ENCODE assay signal across 19 cellular contexts in the genomic region with DNA sequence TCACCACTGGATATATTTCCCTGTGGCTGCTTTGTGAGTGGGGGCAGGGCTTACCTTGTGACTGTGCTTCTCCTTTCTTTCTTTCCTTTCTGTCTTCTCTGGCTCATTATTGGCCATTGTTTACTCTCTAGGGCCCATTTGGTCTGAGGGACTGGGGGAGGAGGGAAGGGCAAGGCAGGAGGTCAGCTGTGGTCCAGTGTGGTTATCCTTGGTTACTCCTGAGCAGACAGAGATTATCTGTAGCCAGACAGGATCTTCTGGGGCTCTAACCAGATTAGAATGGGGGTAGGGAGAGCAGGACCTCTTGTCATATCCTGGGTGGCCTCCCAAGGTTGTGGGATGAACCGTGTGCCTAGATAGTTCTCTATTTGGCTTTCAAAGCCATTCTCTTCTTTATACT.
A peak's percentile ranks its signal among the peaks of the same experiment; 100 is the strongest.
DNase-seq lines count a peak whose midpoint lies in the region; ATAC-seq, FAIRE-seq and TF ChIP-seq lines count a peak whose summit lies in the region.
"Had no signal": no experiment of that assay in that cellular context is flagged by ENCODE, and none has a peak within 500 bp of the region (broad histone marks: within the 10 kb centered on the region; RNA-seq: fewer than 3 reads in every experiment).

No MANE protein-coding gene starts in this region.

- FAIRE-seq in K562 (lab: Jason Lieb, UNC) (peak; percentile 95), frontal cortex (lab: Jason Lieb, UNC) (no peak)

- H2AFZ ChIP-seq in K562 (ENCODE audit: low read depth, low read length) = no peak overlapping the region

- peak overlapping the region in 2 of 3 experiments; percentile 68 to 75 for H3K27ac Mint-ChIP-seq in nephron

- DNase-seq in Caki2 (ENCODE audit: low read depth) (peak; percentile 57), MV-4-11 (lab: John Stamatoyannopoulos, UW) (peak; percentile 44), K562 (ENCODE audit: extremely low read depth in 1 of 4, low spot score in 3 of 4) (peak; percentile 41 to 88 (median 64)), adrenal gland (no peak), frontal cortex (ENCODE audit: low spot score in 2 of 2) (no peak), T-helper 9 cell (no peak)
- DNase-seq: activated CD4-positive, alpha-beta T cell treated with anti-CD3 and anti-CD28 coated beads for 48 hours; activated naive CD4-positive, alpha-beta T cell treated with Interleukin-2 at 50 U/mL for 16 hours; BE2C; DMS153; naive B cell; NCI-H1436; psoas muscle; T1000; thyroid gland had no signal

- ATAC-seq in K562 (peak; percentile 85), esophagus mucosa (no peak)
- ATAC-seq: psoas muscle had no signal

- H4K20me1 ChIP-seq in K562 (replicated peaks; ENCODE audit: control insufficient read depth, insufficient read depth, low read length) = no peaks in the 10 kb centered on the region

- no peak overlapping the region for H3K27ac ChIP-seq in K562 (ENCODE audit: extremely low read depth, low read depth, low read length)
- no peak overlapping the region for H3K27ac ChIP-seq in adrenal gland
- H3K27ac ChIP-seq: coronary artery, psoas muscle, thyroid gland had no signal

- 13% methylated on average over 1 of the region's 1 CpG for WGBS in K562 (ENCODE audit: insufficient coverage, low coverage, missing lambda C conversion rate)
- WGBS in adrenal gland, 4 donors = 50 to 69% (median 51%) methylated on average over 1 of the region's 1 CpG

- no peak overlapping the region for H3K4me3 Mint-ChIP-seq in nephron
- H3K4me3 Mint-ChIP-seq: brain, naive B cell had no signal

- TF ChIP-seq POLR2A in K562 (conservative IDR thresholded peaks at IDR 0.05) (no peak), adrenal gland (IDR thresholded peaks at IDR 0.05) (no peak)

- H3K36me3 ChIP-seq in K562 (ENCODE audit: control insufficient read depth, insufficient read depth, low read length) (no peaks in the 10 kb centered on the region), adrenal gland (replicated peaks in 1 of 2) (no peaks in the 10 kb centered on the region)
- H3K36me3 ChIP-seq: BE2C, thyroid gland had no signal

- CTCF ChIA-PET in K562 (lab: Yijun Ruan, JAX; ENCODE audit: low intra/inter-chr PET ratio) = no interaction called here

- POLR2A ChIA-PET in K562 (lab: Yijun Ruan, JAX) = no interaction called here

- peak overlapping the region; percentile 22; the same call in 1 of the 2 replicates for H3K4me2 ChIP-seq in K562 (ENCODE audit: insufficient read depth, low read length)

- H3K27me3 ChIP-seq in K562 (ENCODE audit: control insufficient read depth in 2 of 2, insufficient read depth in 2 of 2, low read length in 2 of 2) (peaks cover 0 to 12% of the 10 kb centered on the region in 2 experiments; a peak in 2 of 5 replicates), adrenal gland (no peaks in the 10 kb centered on the region)
- H3K27me3 ChIP-seq: BE2C, thyroid gland had no signal

- H3K9me1 ChIP-seq in K562 (ENCODE audit: control insufficient read depth, insufficient read depth, low read length) = no peaks in the 10 kb centered on the region

- no peaks in the 10 kb centered on the region for H3K9me3 ChIP-seq in K562 (replicated peaks; ENCODE audit: control insufficient read depth, insufficient read depth, low read depth, low read length)
- no peaks in the 10 kb centered on the region for H3K9me3 ChIP-seq in adrenal gland (replicated peaks in 1 of 3)
- H3K9me3 ChIP-seq: BE2C, psoas muscle, thyroid gland had no signal

- H3K79me2 ChIP-seq in K562 (ENCODE audit: control insufficient read depth, insufficient read depth, low read length) = no peaks in the 10 kb centered on the region

- H3K9me3 Mint-ChIP-seq in nephron = no peaks in the 10 kb centered on the region
- H3K9me3 Mint-ChIP-seq: naive B cell had no signal

- in situ Hi-C loops in Caki2 (cut with HindIII; ENCODE audit: low pct_unique_long_range_greater_than_20kb, low sequenced_read_pairs) = no loop called here
- in situ Hi-C loops in K562 (cut with MboI) = no loop called here

- H3K9ac ChIP-seq in K562 (ENCODE audit: insufficient read depth in 1 of 2, low read depth in 2 of 2, low read length in 2 of 2) = no peak overlapping the region; a peak in 1 of 4 replicates

- no TSS peak for BruUV-seq in K562 (replicated peaks; lab: Mats Ljungman, UMichigan)

- TF ChIP-seq EP300 in K562 (IDR thresholded peaks at IDR 0.05; ENCODE audit: low read length) = peak; percentile 88

- peaks cover 7 to 30% of the 10 kb centered on the region in 2 experiments; a peak in 4 of 5 replicates for H3K4me1 ChIP-seq in K562 (replicated peaks in 1 of 2; ENCODE audit: control insufficient read depth in 2 of 2, insufficient read depth in 2 of 2, low read length in 2 of 2)
- H3K4me1 ChIP-seq in adrenal gland (replicated peaks in 1 of 2) = peaks cover 9 to 10% of the 10 kb centered on the region in 2 donors
- H3K4me1 ChIP-seq: psoas muscle had no signal

- H3K36me3 Mint-ChIP-seq in nephron (ENCODE audit: low read depth) = no peaks in the 10 kb centered on the region
- H3K36me3 Mint-ChIP-seq: brain, naive B cell had no signal

- H3K4me1 Mint-ChIP-seq in nephron = peaks cover 25% of the 10 kb centered on the region

- TF ChIP-seq CTCF in K562 (IDR thresholded peaks at IDR 0.05 in 2 of 3, conservative IDR thresholded peaks at IDR 0.05 in 1 of 3; ENCODE audit: insufficient read depth in 2 of 3, low read depth in 1 of 3, low read length in 3 of 3) (no peak), nephron (IDR thresholded peaks at IDR 0.05; ENCODE audit: unreplicated experiment in 3 of 3) (no peak), adrenal gland (IDR thresholded peaks at IDR 0.05) (no peak)

- peaks cover 14% of the 10 kb centered on the region for H3K27me3 Mint-ChIP-seq in nephron (ENCODE audit: low read depth)

- TF ChIP-seq RAD21 in K562 (CRISPR knock-in tag; conservative IDR thresholded peaks at IDR 0.05 in 1 of 2, IDR thresholded peaks at IDR 0.05 in 1 of 2) = peak in 1 of 2 experiments; percentile 31; a peak in 1 of 4 replicates

- H3K4me3 ChIP-seq in K562 = no peak overlapping the region
- no peak overlapping the region for H3K4me3 ChIP-seq in adrenal gland
- H3K4me3 ChIP-seq: coronary artery, psoas muscle, thyroid gland had no signal

- intact Hi-C loops in K562 (cut with micrococcal nuclease) (loop anchor here (5.0 kb wide), 1 partner anchor 40 kb away; no protein-coding TSS in a partner anchor), adrenal gland (cut with DNase I) (no loop called here)

TF ChIP-seq in K562, 482 proteins besides CTCF, POLR2A, EP300 and RAD21 (continues in another document):
- TF ChIP-seq ZNF57 (CRISPR knock-in tag; IDR thresholded peaks at IDR 0.05) (no peak), ZNF785 (CRISPR knock-in tag; IDR thresholded peaks at IDR 0.05) (no peak), ZNF23 (CRISPR knock-in tag; IDR thresholded peaks at IDR 0.05) (no peak), SRSF9 (IDR thresholded peaks at IDR 0.05; ENCODE audit: borderline replicate concordance, low read depth, low read length) (no peak), NCOA4 (IDR thresholded peaks at IDR 0.05; ENCODE audit: partially characterized antibody) (no peak), ZNF717 (CRISPR knock-in tag; IDR thresholded peaks at IDR 0.05) (no peak), FIP1L1 (IDR thresholded peaks at IDR 0.05; ENCODE audit: low read depth, low read length, poor library complexity, severe bottlenecking) (no peak), CTBP1 (IDR thresholded peaks at IDR 0.05; ENCODE audit: borderline replicate concordance) (peak; percentile 90; the same call in 1 of the 2 replicates), BACH1 (tag; IDR thresholded peaks at IDR 0.05) (no peak), RFX7 (CRISPR knock-in tag; IDR thresholded peaks at IDR 0.05) (no peak), ZNF3 (CRISPR knock-in tag; IDR thresholded peaks at IDR 0.05) (no peak), EWSR1 (IDR thresholded peaks at IDR 0.05; ENCODE audit: borderline replicate concordance, low read depth, partially characterized antibody) (no peak), MECOM (CRISPR knock-in tag; IDR thresholded peaks at IDR 0.05) (0 out of 2 replicates have a peak, but pooled peaks have one; percentile 30)
- TF ChIP-seq, protein P1, sequence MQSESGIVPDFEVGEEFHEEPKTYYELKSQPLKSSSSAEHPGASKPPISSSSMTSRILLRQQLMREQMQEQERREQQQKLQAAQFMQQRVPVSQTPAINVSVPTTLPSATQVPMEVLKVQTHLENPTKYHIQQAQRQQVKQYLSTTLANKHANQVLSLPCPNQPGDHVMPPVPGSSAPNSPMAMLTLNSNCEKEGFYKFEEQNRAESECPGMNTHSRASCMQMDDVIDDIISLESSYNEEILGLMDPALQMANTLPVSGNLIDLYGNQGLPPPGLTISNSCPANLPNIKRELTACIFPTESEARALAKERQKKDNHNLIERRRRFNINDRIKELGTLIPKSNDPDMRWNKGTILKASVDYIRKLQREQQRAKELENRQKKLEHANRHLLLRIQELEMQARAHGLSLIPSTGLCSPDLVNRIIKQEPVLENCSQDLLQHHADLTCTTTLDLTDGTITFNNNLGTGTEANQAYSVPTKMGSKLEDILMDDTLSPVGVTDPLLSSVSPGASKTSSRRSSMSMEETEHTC (IDR thresholded peaks at IDR 0.05) = peak; percentile 28; the same call in 1 of the 2 replicates
- TF ChIP-seq, protein P2, sequence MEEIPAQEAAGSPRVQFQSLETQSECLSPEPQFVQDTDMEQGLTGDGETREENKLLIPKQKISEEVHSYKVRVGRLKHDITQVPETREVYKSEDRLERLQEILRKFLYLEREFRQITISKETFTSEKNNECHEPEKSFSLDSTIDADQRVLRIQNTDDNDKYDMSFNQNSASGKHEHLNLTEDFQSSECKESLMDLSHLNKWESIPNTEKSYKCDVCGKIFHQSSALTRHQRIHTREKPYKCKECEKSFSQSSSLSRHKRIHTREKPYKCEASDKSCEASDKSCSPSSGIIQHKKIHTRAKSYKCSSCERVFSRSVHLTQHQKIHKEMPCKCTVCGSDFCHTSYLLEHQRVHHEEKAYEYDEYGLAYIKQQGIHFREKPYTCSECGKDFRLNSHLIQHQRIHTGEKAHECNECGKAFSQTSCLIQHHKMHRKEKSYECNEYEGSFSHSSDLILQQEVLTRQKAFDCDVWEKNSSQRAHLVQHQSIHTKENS (CRISPR knock-in tag; IDR thresholded peaks at IDR 0.05) = no peak
- TF ChIP-seq, protein P3, sequence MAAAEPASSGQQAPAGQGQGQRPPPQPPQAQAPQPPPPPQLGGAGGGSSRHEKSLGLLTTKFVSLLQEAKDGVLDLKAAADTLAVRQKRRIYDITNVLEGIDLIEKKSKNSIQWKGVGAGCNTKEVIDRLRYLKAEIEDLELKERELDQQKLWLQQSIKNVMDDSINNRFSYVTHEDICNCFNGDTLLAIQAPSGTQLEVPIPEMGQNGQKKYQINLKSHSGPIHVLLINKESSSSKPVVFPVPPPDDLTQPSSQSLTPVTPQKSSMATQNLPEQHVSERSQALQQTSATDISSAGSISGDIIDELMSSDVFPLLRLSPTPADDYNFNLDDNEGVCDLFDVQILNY (CRISPR knock-in tag; IDR thresholded peaks at IDR 0.05) = no peak

Comparison
In these comparisons a context has a peak if more than half of its experiments do, and no peak if none do; other contexts are left out.
1. DNase-seq: peak in Caki2 (single experiment), MV-4-11 (single experiment) and K562 (4 of 4); none in adrenal gland (0 of 7), frontal cortex (0 of 2) and T-helper 9 cell (single experiment).